Comparison of ENCODE assay signal across 20 cellular contexts in genomic region chr5:72251386-72251785, GRCh38.
DNase-seq lines count a peak whose midpoint lies in the region; ATAC-seq and TF ChIP-seq lines count a peak whose summit lies in the region.
"Had no signal": no experiment of that assay in that cellular context is flagged by ENCODE, and none has a peak within 500 bp of the region (broad histone marks: within the 10 kb centered on the region; RNA-seq: fewer than 3 reads in every experiment).

No MANE protein-coding gene starts in this region.

- H3K27ac ChIP-seq in esophagus muscularis mucosa (replicated peaks in 1 of 4) (peak overlapping the region; percentile 17 to 30 (median 25)), thoracic aorta (peak overlapping the region; percentile 59 to 75)
- H3K27ac ChIP-seq: RWPE1 had no signal

- no peaks in the 10 kb centered on the region for H3K9me3 Mint-ChIP-seq in WTC11
- H3K9me3 Mint-ChIP-seq in activated T-helper 1 cell treated with anti-CD3 and anti-CD28 coated beads, Interleukin-12 subunit alpha, Interleukin-12 subunit beta, Interleukin-2, Interleukin-4 antibody, amounts not matched to agents 30 ng/mL and 10 ng/mL and 1 ng/mL, durations not matched to agents 14 hours and 24 hours and 36 hours: no peaks in the 10 kb centered on the region
- H3K9me3 Mint-ChIP-seq: CD8-positive, alpha-beta T cell; IgD-negative memory B cell had no signal

- TF ChIP-seq EP300 in esophagus muscularis mucosa (IDR thresholded peaks at IDR 0.05): no peak

- TF ChIP-seq CTCF in WTC11 (IDR thresholded peaks at IDR 0.05): no peak
- no peak for TF ChIP-seq CTCF in esophagus muscularis mucosa (IDR thresholded peaks at IDR 0.05)
- TF ChIP-seq CTCF in thoracic aorta (IDR thresholded peaks at IDR 0.05): no peak

- no peak for ATAC-seq in WTC11
- no peak for ATAC-seq in thoracic aorta (ENCODE audit: insufficient number of reproducible peaks, low FRiP score, low read depth)
- ATAC-seq: CD8-positive, alpha-beta T cell; GM12878; PC-3 had no signal

- H3K36me3 Mint-ChIP-seq in WTC11: no peaks in the 10 kb centered on the region; the same call in 1 of the 2 replicates
- H3K36me3 Mint-ChIP-seq in activated T-helper 1 cell treated with anti-CD3 and anti-CD28 coated beads, Interleukin-12 subunit alpha, Interleukin-12 subunit beta, Interleukin-2, Interleukin-4 antibody, amounts not matched to agents 30 ng/mL and 10 ng/mL and 1 ng/mL, durations not matched to agents 14 hours and 24 hours and 36 hours (ENCODE audit: low read depth): peaks cover 2% of the 10 kb centered on the region

- CTCF ChIA-PET in WTC11 (lab: Charles Lee): interaction anchor here (0.9 to 1.1 kb wide), 2 partner anchors 9 to 29 kb away, joined by 3 to 4 read pairs; no protein-coding TSS in a partner anchor

- POLR2A ChIA-PET in WTC11 (lab: Charles Lee): no interaction called here

- H3K4me3 ChIP-seq in esophagus muscularis mucosa (no peak overlapping the region), thoracic aorta (no peak overlapping the region)
- H3K4me3 ChIP-seq: GM12878 had no signal

- H3K27ac Mint-ChIP-seq in WTC11: peak overlapping the region; percentile 2; the same call in 1 of the 2 replicates
- no peak overlapping the region for H3K27ac Mint-ChIP-seq in activated T-helper 1 cell treated with anti-CD3 and anti-CD28 coated beads, Interleukin-12 subunit alpha, Interleukin-12 subunit beta, Interleukin-2, Interleukin-4 antibody, amounts not matched to agents 30 ng/mL and 10 ng/mL and 1 ng/mL, durations not matched to agents 14 hours and 24 hours and 36 hours
- H3K27ac Mint-ChIP-seq: CD8-positive, alpha-beta T cell; IgD-negative memory B cell had no signal

- H3K27me3 ChIP-seq in esophagus muscularis mucosa (no peaks in the 10 kb centered on the region), thoracic aorta (replicated peaks; ENCODE audit: insufficient read depth) (no peaks in the 10 kb centered on the region)

- WGBS in esophagus muscularis mucosa: 100% methylated on average over 1 of the region's 1 CpG

- H3K9me3 ChIP-seq in esophagus muscularis mucosa (no peaks in the 10 kb centered on the region), thoracic aorta (no peaks in the 10 kb centered on the region)

- no peak for TF ChIP-seq POLR2A in esophagus muscularis mucosa (IDR thresholded peaks at IDR 0.05; ENCODE audit: low read depth)

- intact Hi-C loops in esophagus muscularis mucosa (cut with DNase I): no loop called here
- intact Hi-C loops in activated T-helper 1 cell treated with anti-CD3 and anti-CD28 coated beads, Interleukin-12 subunit alpha, Interleukin-12 subunit beta, Interleukin-2, Interleukin-4 antibody, amounts not matched to agents 30 ng/mL and 10 ng/mL and 1 ng/mL, durations not matched to agents 14 hours and 24 hours and 36 hours (cut with micrococcal nuclease): no loop called here

- H3K4me3 Mint-ChIP-seq in WTC11: no peak overlapping the region
- H3K4me3 Mint-ChIP-seq in activated T-helper 1 cell treated with anti-CD3 and anti-CD28 coated beads, Interleukin-12 subunit alpha, Interleukin-12 subunit beta, Interleukin-2, Interleukin-4 antibody, amounts not matched to agents 30 ng/mL and 10 ng/mL and 1 ng/mL, durations not matched to agents 14 hours and 24 hours and 36 hours: no peak overlapping the region
- H3K4me3 Mint-ChIP-seq: CD8-positive, alpha-beta T cell; IgD-negative memory B cell had no signal

- peak; percentile 44 for DNase-seq in NCI-H82 (lab: John Stamatoyannopoulos, UW)
- DNase-seq in NCI-H82 treated with DMSO at 0.1 percent for 48 hours (lab: John Stamatoyannopoulos, UW; ENCODE audit: unreplicated experiment): no peak
- no peak for DNase-seq in WTC11 (ENCODE audit: low spot score)
- DNase-seq in esophagus muscularis mucosa (ENCODE audit: extremely low spot score): no peak
- no peak for DNase-seq in thoracic aorta (ENCODE audit: low spot score)
- no peak for DNase-seq in activated T-helper 1 cell treated with anti-CD3 and anti-CD28 coated beads, Interleukin-12 subunit alpha, Interleukin-12 subunit beta, Interleukin-2, Interleukin-4 antibody, amounts not matched to agents 30 ng/mL and 10 ng/mL and 1 ng/mL, durations not matched to agents 14 hours and 24 hours and 36 hours (ENCODE audit: low spot score)
- no peak for DNase-seq in NCI-H2171 treated with DMSO at 0.1 percent for 48 hours (lab: John Stamatoyannopoulos, UW)
- no peak for DNase-seq in activated CD4-positive, alpha-beta T cell treated with anti-CD3 and anti-CD28 coated beads for 48 hours
- DNase-seq: 8988T; CD8-positive, alpha-beta T cell; DND-41; Kasumi-1; NCI-H1105 treated with DMSO at 0.1 percent for 48 hours; NCI-H1694 treated with DMSO at 0.1 percent for 48 hours; NCI-H2107; NCI-H526 treated with DMSO at 0.1 percent for 48 hours; PC-3 had no signal

- peaks cover 17% of the 10 kb centered on the region for H3K4me1 Mint-ChIP-seq in WTC11
- H3K4me1 Mint-ChIP-seq in activated T-helper 1 cell treated with anti-CD3 and anti-CD28 coated beads, Interleukin-12 subunit alpha, Interleukin-12 subunit beta, Interleukin-2, Interleukin-4 antibody, amounts not matched to agents 30 ng/mL and 10 ng/mL and 1 ng/mL, durations not matched to agents 14 hours and 24 hours and 36 hours (ENCODE audit: low read depth): peaks cover under 1% of the 10 kb centered on the region

- no peaks in the 10 kb centered on the region for H3K36me3 ChIP-seq in esophagus muscularis mucosa
- H3K36me3 ChIP-seq in thoracic aorta: no peaks in the 10 kb centered on the region

- H3K4me1 ChIP-seq in esophagus muscularis mucosa (peaks cover 50 to 81% (median 67%) of the 10 kb centered on the region in 4 donors), thoracic aorta (ENCODE audit: control insufficient read depth in 1 of 2, low read depth in 2 of 2) (peaks cover 50 to 62% of the 10 kb centered on the region in 2 donors)

- H3K27me3 Mint-ChIP-seq in WTC11 (ENCODE audit: low read depth): no peaks in the 10 kb centered on the region
- peaks cover 3% of the 10 kb centered on the region for H3K27me3 Mint-ChIP-seq in activated T-helper 1 cell treated with anti-CD3 and anti-CD28 coated beads, Interleukin-12 subunit alpha, Interleukin-12 subunit beta, Interleukin-2, Interleukin-4 antibody, amounts not matched to agents 30 ng/mL and 10 ng/mL and 1 ng/mL, durations not matched to agents 14 hours and 24 hours and 36 hours (ENCODE audit: insufficient read depth)
- H3K27me3 Mint-ChIP-seq: IgD-negative memory B cell had no signal

TF ChIP-seq in WTC11, 78 proteins besides CTCF, POLR2A, EP300 and RAD21 (continues in another document):
- TF ChIP-seq, protein P1, sequence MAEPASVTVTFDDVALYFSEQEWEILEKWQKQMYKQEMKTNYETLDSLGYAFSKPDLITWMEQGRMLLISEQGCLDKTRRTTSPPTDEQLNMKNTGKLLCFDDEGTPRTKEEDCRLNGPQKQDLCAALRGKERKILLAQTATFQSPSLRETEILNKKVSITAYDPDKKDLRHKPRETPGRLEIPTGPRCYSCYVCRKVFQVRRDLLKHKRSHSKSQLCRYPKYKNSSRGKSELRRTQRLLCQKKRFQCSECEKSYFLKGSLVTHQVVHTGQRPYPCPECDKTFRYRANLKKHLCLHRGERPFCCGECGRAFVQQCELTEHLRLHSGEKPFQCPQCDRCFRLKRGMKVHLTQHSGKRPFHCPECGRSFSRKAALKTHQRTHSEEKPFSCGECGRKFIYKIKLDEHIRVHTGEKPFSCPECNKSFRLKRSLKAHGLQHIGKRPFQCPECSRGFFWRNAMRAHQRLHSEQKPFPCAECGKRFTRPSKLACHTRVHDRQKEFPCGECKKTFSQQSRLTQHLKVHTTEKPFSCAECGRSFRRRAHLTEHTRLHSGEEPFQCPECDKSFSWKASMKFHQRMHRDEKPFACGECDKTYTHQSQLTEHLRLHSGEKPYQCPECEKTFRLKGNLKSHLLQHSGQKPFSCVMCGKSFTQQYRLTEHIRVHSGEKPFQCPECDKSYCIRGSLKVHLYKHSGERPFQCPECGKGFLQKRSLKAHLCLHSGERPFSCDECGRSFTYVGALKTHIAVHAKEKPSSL (CRISPR knock-in tag; conservative IDR thresholded peaks at IDR 0.05): no peak
- TF ChIP-seq PREB (CRISPR knock-in tag; IDR thresholded peaks at IDR 0.05; ENCODE audit: borderline replicate concordance): no peak
- no peak for TF ChIP-seq ZNF232 (CRISPR knock-in tag; IDR thresholded peaks at IDR 0.05)
- TF ChIP-seq, protein P2, sequence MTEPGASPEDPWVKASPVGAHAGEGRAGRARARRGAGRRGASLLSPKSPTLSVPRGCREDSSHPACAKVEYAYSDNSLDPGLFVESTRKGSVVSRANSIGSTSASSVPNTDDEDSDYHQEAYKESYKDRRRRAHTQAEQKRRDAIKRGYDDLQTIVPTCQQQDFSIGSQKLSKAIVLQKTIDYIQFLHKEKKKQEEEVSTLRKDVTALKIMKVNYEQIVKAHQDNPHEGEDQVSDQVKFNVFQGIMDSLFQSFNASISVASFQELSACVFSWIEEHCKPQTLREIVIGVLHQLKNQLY (CRISPR knock-in tag; IDR thresholded peaks at IDR 0.05): no peak
- TF ChIP-seq SMAD3 (CRISPR knock-in tag; IDR thresholded peaks at IDR 0.05; ENCODE audit: borderline replicate concordance): no peak
- no peak for TF ChIP-seq ZNF219 (CRISPR knock-in tag; IDR thresholded peaks at IDR 0.05; ENCODE audit: borderline replicate concordance)
- TF ChIP-seq RELA (CRISPR knock-in tag; IDR thresholded peaks at IDR 0.05; ENCODE audit: borderline replicate concordance): no peak
- no peak for TF ChIP-seq CBFB (CRISPR knock-in tag; IDR thresholded peaks at IDR 0.05; ENCODE audit: low read depth)
- TF ChIP-seq SMAD4 (CRISPR knock-in tag; IDR thresholded peaks at IDR 0.05): no peak
- TF ChIP-seq, protein P3, sequence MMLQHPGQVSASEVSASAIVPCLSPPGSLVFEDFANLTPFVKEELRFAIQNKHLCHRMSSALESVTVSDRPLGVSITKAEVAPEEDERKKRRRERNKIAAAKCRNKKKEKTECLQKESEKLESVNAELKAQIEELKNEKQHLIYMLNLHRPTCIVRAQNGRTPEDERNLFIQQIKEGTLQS (CRISPR knock-in tag; conservative IDR thresholded peaks at IDR 0.05): no peak
- TF ChIP-seq MXD4 (CRISPR knock-in tag; IDR thresholded peaks at IDR 0.05; ENCODE audit: borderline replicate concordance): no peak
- no peak for TF ChIP-seq GRHL2 (CRISPR knock-in tag; IDR thresholded peaks at IDR 0.05; ENCODE audit: insufficient replicate concordance, severe bottlenecking)
